In genomic region chr7:144817001-144817400, GRCh38 we compare ENCODE assay signal across 17 cellular contexts.
"Had no signal": no experiment of that assay in that cellular context is flagged by ENCODE, and none has a peak within 500 bp of the region (broad histone marks: within the 10 kb centered on the region; RNA-seq: fewer than 3 reads in every experiment).

No MANE protein-coding gene starts in this region.

- H3K4me3 Mint-ChIP-seq: dendritic cell treated with granulocyte-macrophage colony-stimulating factor and Interleukin-4, amounts not matched to agents 40 ng/mL and 50 ng/mL, for 4 days; effector memory CD8-positive, alpha-beta T cell; natural killer cell treated with Interleukin-12 subunit alpha and Interleukin-12 subunit beta and Interleukin-15 and Interleukin-18, amount 100 ng/mL, for 72 hours; neural progenitor cell had no signal

- DNase-seq: effector memory CD8-positive, alpha-beta T cell; head of caudate nucleus; hippocampal formation; mucosa of descending colon; nucleus accumbens; ovary; small intestine; stimulated activated CD4-positive, alpha-beta T cell treated with anti-CD3 and anti-CD28 coated beads, Interleukin-12 subunit alpha, Interleukin-12 subunit beta, amount 100 ng/mL, for 4 hours; stimulated activated naive CD4-positive, alpha-beta T cell; stomach; substantia nigra; transverse colon had no signal

- H3K27ac Mint-ChIP-seq: dendritic cell treated with granulocyte-macrophage colony-stimulating factor and Interleukin-4, amounts not matched to agents 40 ng/mL and 50 ng/mL, for 4 days; natural killer cell treated with Interleukin-12 subunit alpha and Interleukin-12 subunit beta and Interleukin-15 and Interleukin-18, amount 100 ng/mL, for 72 hours; neural progenitor cell had no signal

- H3K9me3 Mint-ChIP-seq: dendritic cell treated with granulocyte-macrophage colony-stimulating factor and Interleukin-4, amounts not matched to agents 40 ng/mL and 50 ng/mL, for 4 days; effector memory CD8-positive, alpha-beta T cell; natural killer cell treated with Interleukin-12 subunit alpha and Interleukin-12 subunit beta and Interleukin-15 and Interleukin-18, amount 100 ng/mL, for 72 hours; neural progenitor cell had no signal

- H3K27me3 Mint-ChIP-seq: dendritic cell treated with granulocyte-macrophage colony-stimulating factor and Interleukin-4, amounts not matched to agents 40 ng/mL and 50 ng/mL, for 4 days; effector memory CD8-positive, alpha-beta T cell; natural killer cell treated with Interleukin-12 subunit alpha and Interleukin-12 subunit beta and Interleukin-15 and Interleukin-18, amount 100 ng/mL, for 72 hours had no signal

- H3K36me3 Mint-ChIP-seq: natural killer cell treated with Interleukin-12 subunit alpha and Interleukin-12 subunit beta and Interleukin-15 and Interleukin-18, amount 100 ng/mL, for 72 hours; neural progenitor cell had no signal

- H3K4me3 ChIP-seq: mucosa of descending colon, neural progenitor cell, ovary, right atrium auricular region, stomach, thoracic aorta, transverse colon had no signal
